11 cellular contexts compared by ENCODE assay signal in the genomic region with DNA sequence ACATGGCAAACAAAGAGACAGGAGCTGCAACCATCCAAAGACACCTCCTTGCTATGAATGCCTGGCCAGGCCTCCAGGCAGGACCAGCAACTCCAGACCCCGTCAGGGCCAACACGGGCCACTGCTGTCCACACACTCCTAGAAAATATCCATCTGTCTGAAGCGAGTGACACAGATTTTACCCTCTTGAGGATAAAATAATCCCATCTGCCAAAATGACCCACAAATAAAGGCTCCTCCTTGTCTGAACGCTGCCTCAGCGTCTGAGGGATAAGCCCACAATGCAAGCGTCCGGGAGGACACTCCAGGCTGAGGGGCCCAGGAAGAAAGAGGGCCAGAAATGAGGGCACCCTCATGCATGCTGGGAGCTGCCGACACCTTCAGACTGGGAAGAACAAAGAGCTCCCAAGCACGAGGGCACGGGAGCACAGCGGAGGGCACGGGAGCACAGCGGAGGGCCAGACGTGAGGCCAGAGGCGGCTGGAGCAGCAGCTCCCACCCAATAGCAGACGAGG.
DNase-seq lines count a peak whose midpoint lies in the region; ATAC-seq and TF ChIP-seq lines count a peak whose summit lies in the region.
"Had no signal": no experiment of that assay in that cellular context is flagged by ENCODE, and none has a peak within 500 bp of the region (broad histone marks: within the 10 kb centered on the region; RNA-seq: fewer than 3 reads in every experiment).

No MANE protein-coding gene starts in this region.

- no peak for TF ChIP-seq CTCF in RWPE1 (conservative IDR thresholded peaks at IDR 0.05; ENCODE audit: low read depth)
- TF ChIP-seq CTCF in glutamatergic neuron (IDR thresholded peaks at IDR 0.05; ENCODE audit: partially characterized antibody, unreplicated experiment) = no peak
- TF ChIP-seq CTCF in progenitor cell of endocrine pancreas (IDR thresholded peaks at IDR 0.05; ENCODE audit: unreplicated experiment) = no peak

- H3K36me3 Mint-ChIP-seq in glutamatergic neuron (ENCODE audit: unreplicated experiment) = no peaks in the 10 kb centered on the region
- no peaks in the 10 kb centered on the region for H3K36me3 Mint-ChIP-seq in progenitor cell of endocrine pancreas (ENCODE audit: insufficient read depth)

- peak overlapping the region; percentile 99 for H3K27ac Mint-ChIP-seq in glutamatergic neuron (ENCODE audit: unreplicated experiment)
- H3K27ac Mint-ChIP-seq in progenitor cell of endocrine pancreas = peak overlapping the region; percentile 86
- H3K27ac Mint-ChIP-seq: activated naive CD4-positive, alpha-beta T cell treated with anti-CD3 and anti-CD28 coated beads, Interleukin-2, amount 10 ng/mL, durations not matched to agents 7 days and 5 days had no signal

- H3K4me1 Mint-ChIP-seq in glutamatergic neuron (ENCODE audit: low read depth, unreplicated experiment) = peaks cover 66% of the 10 kb centered on the region
- H3K4me1 Mint-ChIP-seq in progenitor cell of endocrine pancreas (ENCODE audit: low read depth) = peaks cover 28% of the 10 kb centered on the region

- CTCF ChIA-PET in RWPE1 (lab: Yijun Ruan, JAX) = interaction anchor here (0.6 kb wide), 1 partner anchor 98 kb away, joined by 3 read pairs; no protein-coding TSS in a partner anchor

- H3K9me3 Mint-ChIP-seq in glutamatergic neuron (ENCODE audit: unreplicated experiment) (peaks cover 43% of the 10 kb centered on the region), progenitor cell of endocrine pancreas (ENCODE audit: low read depth) (no peaks in the 10 kb centered on the region)
- H3K9me3 Mint-ChIP-seq: activated naive CD4-positive, alpha-beta T cell treated with anti-CD3 and anti-CD28 coated beads, Interleukin-2, amount 10 ng/mL, durations not matched to agents 7 days and 5 days had no signal

- peak overlapping the region; percentile 69 for H3K27ac ChIP-seq in RWPE1
- H3K27ac ChIP-seq: SJSA1 had no signal

- DNase-seq in GM03348 (ENCODE audit: low spot score) (peak; percentile 34), RWPE1 (ENCODE audit: low spot score) (no peak), glutamatergic neuron (no peak), progenitor cell of endocrine pancreas (ENCODE audit: low spot score, unreplicated experiment) (no peak), amygdala (lab: John Stamatoyannopoulos, UW) (no peak), AML-193 (lab: John Stamatoyannopoulos, UW) (no peak)
- DNase-seq: activated CD4-positive, CD25-positive, alpha-beta regulatory T cell treated with anti-CD3 and anti-CD28 coated beads, Interleukin-2, amount 50 U/mL, for 72 hours; activated naive CD4-positive, alpha-beta T cell treated with anti-CD3 and anti-CD28 coated beads, Interleukin-2, amount 10 ng/mL, durations not matched to agents 7 days and 5 days; NCI-H345 had no signal

- peaks cover 29% of the 10 kb centered on the region for H3K27me3 Mint-ChIP-seq in glutamatergic neuron (ENCODE audit: unreplicated experiment)
- H3K27me3 Mint-ChIP-seq in progenitor cell of endocrine pancreas = no peaks in the 10 kb centered on the region
- H3K27me3 Mint-ChIP-seq: activated naive CD4-positive, alpha-beta T cell treated with anti-CD3 and anti-CD28 coated beads, Interleukin-2, amount 10 ng/mL, durations not matched to agents 7 days and 5 days had no signal

- no peak for ATAC-seq in HG03025 (IDR thresholded peaks at IDR 0.05; ENCODE audit: low FRiP score, unreplicated experiment)

- H3K4me3 Mint-ChIP-seq in glutamatergic neuron (ENCODE audit: unreplicated experiment) = peak overlapping the region; percentile 80
- no peak overlapping the region for H3K4me3 Mint-ChIP-seq in progenitor cell of endocrine pancreas (ENCODE audit: low read depth)
- H3K4me3 Mint-ChIP-seq: activated naive CD4-positive, alpha-beta T cell treated with anti-CD3 and anti-CD28 coated beads, Interleukin-2, amount 10 ng/mL, durations not matched to agents 7 days and 5 days had no signal

- POLR2A ChIA-PET in RWPE1 (lab: Yijun Ruan, JAX; ENCODE audit: low non-redundant PET) = no interaction called here
